In genomic region chr6:151092561-151092960, GRCh38 we compare ENCODE assay signal across 19 cellular contexts.
"Had no signal": no experiment of that assay in that cellular context is flagged by ENCODE, and none has a peak within 500 bp of the region (broad histone marks: within the 10 kb centered on the region; RNA-seq: fewer than 3 reads in every experiment).

No MANE protein-coding gene starts in this region.

- H3K4me1 ChIP-seq: body of pancreas, esophagus muscularis mucosa, prostate gland, transverse colon had no signal

- DNase-seq: activated CD4-positive, alpha-beta T cell treated with anti-CD3 and anti-CD28 coated beads, Interleukin-2, amount 50 U/mL, for 4 hours; activated gamma-delta T cell; activated naive CD4-positive, alpha-beta T cell treated with anti-CD3 and anti-CD28 coated beads, Interleukin-2, amount 50 U/mL, for 16 hours; activated naive CD8-positive, alpha-beta T cell treated with anti-CD3 and anti-CD28 coated beads, Interleukin-2, amount 50 U/mL, for 24 hours; body of pancreas; effector CD4-positive, alpha-beta T cell; glutamatergic neuron; immature natural killer cell; left ventricle myocardium inferior; mammary epithelial cell; midbrain; natural killer cell; stimulated activated CD4-positive, alpha-beta T cell treated with anti-CD3 and anti-CD28 coated beads, Interleukin-12 subunit alpha, Interleukin-12 subunit beta, amount 100 ng/mL, for 4 hours; stimulated activated CD4-positive, alpha-beta T cell treated with anti-CD3 and anti-CD28 coated beads, Interleukin-4, amount 100 ng/mL, for 4 hours; transverse colon had no signal

- ATAC-seq: activated naive CD8-positive, alpha-beta T cell treated with anti-CD3 and anti-CD28 coated beads, Interleukin-2, amount 50 U/mL, for 24 hours; body of pancreas; natural killer cell had no signal

- H3K36me3 ChIP-seq: left ventricle myocardium inferior, prostate gland, right atrium auricular region, transverse colon had no signal

- H3K27ac ChIP-seq: body of pancreas, esophagus muscularis mucosa, hepatocyte, left ventricle myocardium inferior, prostate gland, right atrium auricular region, transverse colon had no signal

- H3K9me3 ChIP-seq: body of pancreas, esophagus muscularis mucosa, left ventricle myocardium inferior, prostate gland, right atrium auricular region, transverse colon had no signal

- H3K27me3 ChIP-seq: body of pancreas, esophagus muscularis mucosa, hepatocyte, right atrium auricular region, transverse colon had no signal

- H3K4me3 ChIP-seq: body of pancreas, esophagus muscularis mucosa, hepatocyte, left ventricle myocardium inferior, prostate gland, right atrium auricular region, transverse colon had no signal

- H3K4me2 ChIP-seq: hepatocyte had no signal
